ENCODE assay signal across 2 cellular contexts in the genomic region with DNA sequence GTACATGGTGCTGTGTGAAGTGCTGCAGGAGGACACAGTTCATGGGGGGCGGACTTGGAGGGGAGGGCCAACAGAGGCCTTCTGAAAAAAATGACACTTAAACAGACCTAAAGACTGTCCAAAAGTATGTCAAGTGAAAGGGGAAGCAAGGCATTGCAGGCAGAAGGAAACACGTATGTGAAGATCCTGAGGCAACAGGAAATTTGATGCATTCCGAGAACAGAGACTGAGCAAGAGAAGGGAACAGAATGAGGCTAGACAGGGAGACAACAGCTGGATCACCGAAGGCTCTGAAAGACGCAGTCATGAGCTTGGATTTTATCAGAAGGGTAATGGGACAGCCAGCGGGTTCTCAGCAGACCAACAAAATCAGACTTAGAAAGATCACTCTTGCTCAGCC.
TF ChIP-seq lines count a peak whose summit lies in the region.

No MANE protein-coding gene starts in this region.

TF ChIP-seq in SK-N-SH, 30 proteins besides CTCF, POLR2A, EP300 and RAD21 (continued from another document):
- TF ChIP-seq, protein P1, sequence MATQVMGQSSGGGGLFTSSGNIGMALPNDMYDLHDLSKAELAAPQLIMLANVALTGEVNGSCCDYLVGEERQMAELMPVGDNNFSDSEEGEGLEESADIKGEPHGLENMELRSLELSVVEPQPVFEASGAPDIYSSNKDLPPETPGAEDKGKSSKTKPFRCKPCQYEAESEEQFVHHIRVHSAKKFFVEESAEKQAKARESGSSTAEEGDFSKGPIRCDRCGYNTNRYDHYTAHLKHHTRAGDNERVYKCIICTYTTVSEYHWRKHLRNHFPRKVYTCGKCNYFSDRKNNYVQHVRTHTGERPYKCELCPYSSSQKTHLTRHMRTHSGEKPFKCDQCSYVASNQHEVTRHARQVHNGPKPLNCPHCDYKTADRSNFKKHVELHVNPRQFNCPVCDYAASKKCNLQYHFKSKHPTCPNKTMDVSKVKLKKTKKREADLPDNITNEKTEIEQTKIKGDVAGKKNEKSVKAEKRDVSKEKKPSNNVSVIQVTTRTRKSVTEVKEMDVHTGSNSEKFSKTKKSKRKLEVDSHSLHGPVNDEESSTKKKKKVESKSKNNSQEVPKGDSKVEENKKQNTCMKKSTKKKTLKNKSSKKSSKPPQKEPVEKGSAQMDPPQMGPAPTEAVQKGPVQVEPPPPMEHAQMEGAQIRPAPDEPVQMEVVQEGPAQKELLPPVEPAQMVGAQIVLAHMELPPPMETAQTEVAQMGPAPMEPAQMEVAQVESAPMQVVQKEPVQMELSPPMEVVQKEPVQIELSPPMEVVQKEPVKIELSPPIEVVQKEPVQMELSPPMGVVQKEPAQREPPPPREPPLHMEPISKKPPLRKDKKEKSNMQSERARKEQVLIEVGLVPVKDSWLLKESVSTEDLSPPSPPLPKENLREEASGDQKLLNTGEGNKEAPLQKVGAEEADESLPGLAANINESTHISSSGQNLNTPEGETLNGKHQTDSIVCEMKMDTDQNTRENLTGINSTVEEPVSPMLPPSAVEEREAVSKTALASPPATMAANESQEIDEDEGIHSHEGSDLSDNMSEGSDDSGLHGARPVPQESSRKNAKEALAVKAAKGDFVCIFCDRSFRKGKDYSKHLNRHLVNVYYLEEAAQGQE (IDR thresholded peaks at IDR 0.05; ENCODE audit: low read depth, low read length) = no peak
- no peak for TF ChIP-seq FOXM1 (IDR thresholded peaks at IDR 0.05; ENCODE audit: low read depth)
- no peak for TF ChIP-seq EZH2phosphoT487 (IDR thresholded peaks at IDR 0.05; ENCODE audit: borderline replicate concordance, low read depth)
- no peak for TF ChIP-seq RXRA (IDR thresholded peaks at IDR 0.05; ENCODE audit: borderline replicate concordance, low read depth)
- no peak for TF ChIP-seq USF2 (IDR thresholded peaks at IDR 0.05; ENCODE audit: borderline replicate concordance, low read depth, low read length)
- TF ChIP-seq MXI1 (IDR thresholded peaks at IDR 0.05; ENCODE audit: low read depth, low read length) = no peak
- no peak for TF ChIP-seq TCF12 (IDR thresholded peaks at IDR 0.05)
- no peak for TF ChIP-seq JUND (IDR thresholded peaks at IDR 0.05)
- no peak for TF ChIP-seq MEF2A (IDR thresholded peaks at IDR 0.05; ENCODE audit: borderline replicate concordance, low read depth)
- no peak for TF ChIP-seq IRF3 (IDR thresholded peaks at IDR 0.05; ENCODE audit: low read depth, low read length)
- TF ChIP-seq GABPA (IDR thresholded peaks at IDR 0.05; ENCODE audit: low read depth) = no peak
- no peak for TF ChIP-seq POLR2AphosphoS5 (IDR thresholded peaks at IDR 0.05; ENCODE audit: low read depth, low read length)
- TF ChIP-seq NFIC (IDR thresholded peaks at IDR 0.05; ENCODE audit: borderline replicate concordance) = no peak
- no peak for TF ChIP-seq GATA2 (CRISPR knock-in tag; IDR thresholded peaks at IDR 0.05)

TF ChIP-seq in SK-N-SH treated with all-trans-retinoic acid at 6 μM for 48 hours, 23 proteins besides CTCF, POLR2A, EP300 and RAD21 (continued from another document):
- TF ChIP-seq CREB5 (CRISPR knock-in tag; IDR thresholded peaks at IDR 0.05; ENCODE audit: low read depth) = no peak
